21 cellular contexts compared by ENCODE assay signal in genomic region chr3:194637541-194638400, GRCh38.
"Had no signal": no experiment of that assay in that cellular context is flagged by ENCODE, and none has a peak within 500 bp of the region (broad histone marks: within the 10 kb centered on the region; RNA-seq: fewer than 3 reads in every experiment).

No MANE protein-coding gene starts in this region.

- H3K27ac Mint-ChIP-seq: activated B cell treated with CpG ODN at 0.5 μM for 24 hours; activated CD8-positive, alpha-beta T cell treated with anti-CD3 and anti-CD28 coated beads, Interleukin-2, amount 10 ng/mL, durations not matched to agents 7 days and 5 days; activated naive CD4-positive, alpha-beta T cell treated with anti-CD3 and anti-CD28 coated beads for 36 hours; T-helper 2 cell treated with Interferon-gamma antibody and Interleukin-4, amounts not matched to agents 5 μg/mL and 100 μg/mL, for 36 hours had no signal

- H3K4me3 Mint-ChIP-seq: activated B cell treated with CpG ODN at 0.5 μM for 24 hours; activated CD8-positive, alpha-beta T cell treated with anti-CD3 and anti-CD28 coated beads, Interleukin-2, amount 10 ng/mL, durations not matched to agents 7 days and 5 days; activated naive CD4-positive, alpha-beta T cell treated with anti-CD3 and anti-CD28 coated beads for 36 hours; central memory CD8-positive, alpha-beta T cell; naive thymus-derived CD4-positive, alpha-beta T cell; T-helper 2 cell treated with Interferon-gamma antibody and Interleukin-4, amounts not matched to agents 5 μg/mL and 100 μg/mL, for 36 hours had no signal

- H3K4me3 ChIP-seq: body of pancreas, coronary artery, mucosa of descending colon, prostate gland, stomach, thoracic aorta had no signal

- H3K27me3 Mint-ChIP-seq: activated B cell treated with CpG ODN at 0.5 μM for 24 hours; central memory CD8-positive, alpha-beta T cell; naive thymus-derived CD4-positive, alpha-beta T cell had no signal

- ATAC-seq: activated CD8-positive, alpha-beta T cell treated with anti-CD3 and anti-CD28 coated beads, Interleukin-2, amount 10 ng/mL, durations not matched to agents 7 days and 5 days; body of pancreas; left lobe of liver; mucosa of descending colon; naive thymus-derived CD4-positive, alpha-beta T cell; sciatic nerve had no signal

- H3K4me1 ChIP-seq: prostate gland had no signal

- DNase-seq: activated B cell treated with CpG ODN at 0.5 μM for 24 hours; activated CD4-positive, alpha-beta T cell treated with anti-CD3 and anti-CD28 coated beads for 48 hours; activated CD8-positive, alpha-beta T cell treated with anti-CD3 and anti-CD28 coated beads, Interleukin-2, amount 10 ng/mL, durations not matched to agents 7 days and 5 days; activated naive CD4-positive, alpha-beta T cell treated with anti-CD3 and anti-CD28 coated beads for 36 hours; activated T-cell treated with anti-CD3 and anti-CD28 coated beads for 4 hours; amniotic stem cell; body of pancreas; effector CD4-positive, alpha-beta T cell; hippocampal formation; mucosa of descending colon; naive thymus-derived CD4-positive, alpha-beta T cell; stimulated activated CD4-positive, alpha-beta T cell treated with anti-CD3 and anti-CD28 coated beads, Interleukin-1b, Interleukin-23, amount 100 ng/mL, for 48 hours; stomach had no signal

- H3K9me3 ChIP-seq: body of pancreas, mucosa of descending colon, prostate gland, stomach, thoracic aorta had no signal

- H3K9me3 Mint-ChIP-seq: activated B cell treated with CpG ODN at 0.5 μM for 24 hours; activated naive CD4-positive, alpha-beta T cell treated with anti-CD3 and anti-CD28 coated beads for 36 hours; central memory CD8-positive, alpha-beta T cell; T-helper 2 cell treated with Interferon-gamma antibody and Interleukin-4, amounts not matched to agents 5 μg/mL and 100 μg/mL, for 36 hours had no signal

- H3K27ac ChIP-seq: body of pancreas, coronary artery, prostate gland, stomach, thoracic aorta had no signal

- H3K27me3 ChIP-seq: body of pancreas, stomach had no signal

- FAIRE-seq: keratinocyte had no signal
